Comparison of ENCODE assay signal across 10 cellular contexts in the genomic region with DNA sequence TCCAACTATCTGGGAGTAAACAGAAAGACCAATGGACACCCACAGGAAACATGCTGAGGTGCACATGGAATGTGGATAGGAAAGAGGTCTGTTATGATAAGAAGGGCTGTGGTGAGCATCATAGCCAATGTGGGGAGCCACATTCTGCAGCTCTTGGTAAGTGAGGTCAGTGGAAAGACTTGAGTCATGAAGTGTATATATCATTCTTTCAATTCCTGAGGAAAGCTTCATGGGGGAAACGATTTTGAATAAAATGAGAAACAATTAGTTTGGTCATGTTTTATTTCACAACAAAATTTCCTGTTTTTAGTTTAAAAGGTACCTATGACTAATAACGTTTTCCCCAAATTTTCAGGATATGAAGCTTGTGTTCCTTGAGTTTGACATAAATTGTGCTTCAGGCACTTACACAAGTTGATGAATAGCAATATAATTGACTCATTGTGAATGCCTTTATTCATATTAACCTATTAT. TPM values are rescaled to one million over a fixed set of nuclear protein-coding genes. Genes with fewer than 3 reads are reported as not detected.
DNase-seq lines count a peak whose midpoint lies in the region; ATAC-seq and TF ChIP-seq lines count a peak whose summit lies in the region.
"Had no signal": no experiment of that assay in that cellular context is flagged by ENCODE, and none has a peak within 500 bp of the region (broad histone marks: within the 10 kb centered on the region; RNA-seq: fewer than 3 reads in every experiment).

No MANE protein-coding gene starts in this region.

- H3K27ac Mint-ChIP-seq in naive thymus-derived CD4-positive, alpha-beta T cell, result no peak overlapping the region

- CTCF ChIA-PET in mammary epithelial cell (lab: Charles Lee; ENCODE audit: low non-redundant PET), result interaction anchor here (0.5 to 1.2 kb wide), 2 partner anchors 203 to 429 kb away, joined by 3 to 22 read pairs; no protein-coding TSS in a partner anchor
- CTCF ChIA-PET in naive thymus-derived CD4-positive, alpha-beta T cell (lab: Charles Lee), result no interaction called here

- H3K4me3 Mint-ChIP-seq in naive thymus-derived CD4-positive, alpha-beta T cell, result no peak overlapping the region

- no TSS peak for BruUV-seq in mammary epithelial cell (replicated peaks; lab: Mats Ljungman, UMichigan)

- intact Hi-C loops in mammary epithelial cell (cut with micrococcal nuclease) (loop anchor here (1.0 to 2.0 kb wide), 7 partner anchors 68 to 473 kb away; a partner anchor contains a TSS), sciatic nerve (cut with DNase I) (no loop called here)
- intact Hi-C loops in naive thymus-derived CD4-positive, alpha-beta T cell (cut with micrococcal nuclease), result loop anchor here (2.0 to 5.0 kb wide), 3 partner anchors 201 to 674 kb away; no protein-coding TSS in a partner anchor

- H3K4me1 Mint-ChIP-seq in naive thymus-derived CD4-positive, alpha-beta T cell, result no peaks in the 10 kb centered on the region

- H4K20me1 ChIP-seq in mammary epithelial cell (ENCODE audit: insufficient read depth, low read length), result no peaks in the 10 kb centered on the region

- peak; percentile 83 for DNase-seq in GM03348 (ENCODE audit: low spot score)
- DNase-seq in MV-4-11 (lab: John Stamatoyannopoulos, UW), result peak; percentile 54
- peak; percentile 98 for DNase-seq in mammary epithelial cell
- DNase-seq in naive thymus-derived CD4-positive, alpha-beta T cell, result no peak
- DNase-seq in sciatic nerve (ENCODE audit: low spot score), result no peak
- no peak for DNase-seq in NCI-H82 (lab: John Stamatoyannopoulos, UW)
- no peak for DNase-seq in GM20000 (ENCODE audit: low spot score)
- DNase-seq in central memory CD4-positive, alpha-beta T cell, result no peak
- DNase-seq: NCI-H1930, tibial artery had no signal

- no peaks in the 10 kb centered on the region for H3K79me2 ChIP-seq in mammary epithelial cell (ENCODE audit: insufficient read depth, low read length)

- H3K27ac ChIP-seq in mammary epithelial cell (ENCODE audit: insufficient read depth, low read depth, low read length), result peak overlapping the region; percentile 74
- H3K27ac ChIP-seq in naive thymus-derived CD4-positive, alpha-beta T cell (ENCODE audit: low read depth, low read length), result no peak overlapping the region
- H3K27ac ChIP-seq: tibial artery had no signal

- dilution Hi-C loops in mammary epithelial cell (cut with HindIII; ENCODE audit: low sequenced_read_pairs), result loop anchor here (5.0 to 25.0 kb wide), 3 partner anchors 176 to 471 kb away; a partner anchor contains a TSS

- peak; percentile 27 for ATAC-seq in naive thymus-derived CD4-positive, alpha-beta T cell
- no peak for ATAC-seq in sciatic nerve

- H3K27me3 Mint-ChIP-seq in naive thymus-derived CD4-positive, alpha-beta T cell, result peaks cover 0 to 11% (median 7%) of the 10 kb centered on the region in 5 donors

- no peak overlapping the region for H3K4me3 ChIP-seq in mammary epithelial cell (replicated peaks in 1 of 3; ENCODE audit: insufficient read depth in 1 of 3, low read depth in 2 of 3, low read length in 3 of 3)
- H3K4me3 ChIP-seq in naive thymus-derived CD4-positive, alpha-beta T cell (ENCODE audit: low read length), result no peak overlapping the region
- H3K4me3 ChIP-seq: tibial artery had no signal

- H3K36me3 ChIP-seq in mammary epithelial cell (ENCODE audit: insufficient read depth, low read length), result no peaks in the 10 kb centered on the region
- H3K36me3 ChIP-seq in naive thymus-derived CD4-positive, alpha-beta T cell (ENCODE audit: control insufficient read depth in 2 of 3, insufficient read depth in 3 of 3, low read length in 3 of 3), result no peaks in the 10 kb centered on the region
- H3K36me3 ChIP-seq: tibial artery had no signal

- 0% methylated on average over 2 of the region's 2 CpGs for WGBS in mammary epithelial cell (ENCODE audit: low coverage, missing lambda C conversion rate)

- peaks cover 19% of the 10 kb centered on the region for H3K4me1 ChIP-seq in mammary epithelial cell (ENCODE audit: insufficient read depth, low read length)
- H3K4me1 ChIP-seq in naive thymus-derived CD4-positive, alpha-beta T cell (ENCODE audit: control insufficient read depth in 2 of 2, insufficient read depth in 2 of 2, low read length in 2 of 2), result no peaks in the 10 kb centered on the region
- H3K4me1 ChIP-seq: tibial artery had no signal

- H3K27me3 ChIP-seq in mammary epithelial cell (ENCODE audit: insufficient read depth, low read length), result no peaks in the 10 kb centered on the region
- no peaks in the 10 kb centered on the region for H3K27me3 ChIP-seq in naive thymus-derived CD4-positive, alpha-beta T cell (ENCODE audit: control insufficient read depth in 2 of 2, insufficient read depth in 2 of 2, low read length in 2 of 2)
- H3K27me3 ChIP-seq: tibial artery had no signal

- no peaks in the 10 kb centered on the region for H3K36me3 Mint-ChIP-seq in naive thymus-derived CD4-positive, alpha-beta T cell

- no peak overlapping the region for H3K9ac ChIP-seq in mammary epithelial cell (ENCODE audit: insufficient read depth, low read length)

- H2AFZ ChIP-seq in mammary epithelial cell (ENCODE audit: low read depth, low read length), result no peak overlapping the region

- POLR2A ChIA-PET in naive thymus-derived CD4-positive, alpha-beta T cell (lab: Charles Lee), result no interaction called here

- H3K4me2 ChIP-seq in mammary epithelial cell (ENCODE audit: insufficient read depth, low read depth, low read length), result no peak overlapping the region

- TF ChIP-seq CTCF in mammary epithelial cell (conservative IDR thresholded peaks at IDR 0.05 in 1 of 2, IDR thresholded peaks at IDR 0.05 in 1 of 2; ENCODE audit: extremely low read depth in 1 of 2, insufficient read depth in 1 of 2, low read depth in 1 of 2, low read length in 2 of 2) (peak; percentile 11 to 23), GM20000 (IDR thresholded peaks at IDR 0.05; ENCODE audit: extremely low read depth, missing control alignments) (no peak)

- no peaks in the 10 kb centered on the region for H3K9me3 Mint-ChIP-seq in naive thymus-derived CD4-positive, alpha-beta T cell

- no peaks in the 10 kb centered on the region for H3K9me3 ChIP-seq in mammary epithelial cell (replicated peaks; ENCODE audit: insufficient read depth, low read length)
- H3K9me3 ChIP-seq in naive thymus-derived CD4-positive, alpha-beta T cell (ENCODE audit: control insufficient read depth in 2 of 3, low read length in 3 of 3), result no peaks in the 10 kb centered on the region
- H3K9me3 ChIP-seq: tibial artery had no signal

- in situ Hi-C loops in mammary epithelial cell (cut with MboI; ENCODE audit: low sequenced_read_pairs in 2 of 2), result loop anchor here in 1 of 2 donors (10.0 kb wide), 4 partner anchors 203 to 453 kb away; a partner anchor contains a TSS

RNA-seq across cellular contexts. Expression of a gene that starts 41.4 kb away (rescaled TPM):
- total RNA-seq in mammary epithelial cell (10 to 100 TPM; 35.3 to 84.2 TPM), sciatic nerve (not detected)
- 6.2 TPM for polyA plus RNA-seq in mammary epithelial cell
- polyA minus RNA-seq in mammary epithelial cell, result 6.8 TPM
- under 1 TPM in 4 of 5 experiments, not detected in 1; 0.05 to 0.42 (median 0.15) TPM for total RNA-seq in naive thymus-derived CD4-positive, alpha-beta T cell
- polyA plus RNA-seq in naive thymus-derived CD4-positive, alpha-beta T cell, result under 1 TPM; 0.04 to 0.20 TPM

Comparison
In these comparisons a context has a peak if more than half of its experiments do, and no peak if none do; other contexts are left out.
1. DNase-seq: peak in GM03348 (single experiment), MV-4-11 (single experiment) and mammary epithelial cell (single experiment); none in naive thymus-derived CD4-positive, alpha-beta T cell (0 of 9), sciatic nerve (single experiment), NCI-H82 (single experiment), GM20000 (single experiment) and central memory CD4-positive, alpha-beta T cell (single experiment).
2. RNA of a gene that starts 41.4 kb away (total RNA-seq): 35.3 to 84.2 TPM in mammary epithelial cell; 0.05 to 0.42 TPM in naive thymus-derived CD4-positive, alpha-beta T cell and not detected in sciatic nerve (single experiment); every median in the first group is over 10 times any median in the second.